18 cellular contexts compared by ENCODE assay signal in the genomic region with DNA sequence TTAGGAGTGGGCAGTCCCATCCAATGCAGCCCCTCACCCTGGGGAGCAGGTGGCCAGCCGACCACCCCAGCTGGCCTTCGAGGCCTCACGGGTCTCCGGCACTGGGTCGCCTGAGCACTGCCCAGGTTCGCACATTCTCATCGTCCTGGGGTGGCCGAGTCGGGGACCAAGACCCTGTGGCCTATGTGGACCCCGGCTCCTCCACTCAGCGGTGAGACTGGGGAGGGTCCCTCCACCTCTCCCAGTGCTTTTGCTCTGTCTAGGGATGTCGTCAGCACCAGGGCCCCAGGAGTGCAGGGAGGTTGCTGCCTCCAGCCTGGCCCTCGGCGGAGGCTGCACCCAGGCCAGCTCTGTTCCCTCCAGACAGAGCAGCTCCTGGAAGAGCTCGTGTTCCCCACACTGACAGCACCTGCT.
DNase-seq lines count a peak whose midpoint lies in the region; ATAC-seq and TF ChIP-seq lines count a peak whose summit lies in the region.
"Had no signal": no experiment of that assay in that cellular context is flagged by ENCODE, and none has a peak within 500 bp of the region (broad histone marks: within the 10 kb centered on the region; RNA-seq: fewer than 3 reads in every experiment).

No MANE protein-coding gene starts in this region.

- peaks cover 0 to 4% (median 0%) of the 10 kb centered on the region in 7 donors for H3K9me3 Mint-ChIP-seq in CD14-positive monocyte
- peaks cover 0 to 2% (median 0%) of the 10 kb centered on the region in 11 donors for H3K9me3 Mint-ChIP-seq in naive thymus-derived CD4-positive, alpha-beta T cell
- no peaks in the 10 kb centered on the region for H3K9me3 Mint-ChIP-seq in stimulated activated effector memory CD8-positive, alpha-beta T cell treated with anti-CD3 and anti-CD28 coated beads, Interleukin-12 subunit alpha, Interleukin-12 subunit beta, amount 100 ng/mL, for 72 hours
- H3K9me3 Mint-ChIP-seq: CD4-positive, CD25-positive, alpha-beta regulatory T cell had no signal

- H3K4me3 ChIP-seq in RWPE2 (ENCODE audit: severe bottlenecking) (no peak overlapping the region), smooth muscle cell (no peak overlapping the region)
- H3K4me3 ChIP-seq in naive thymus-derived CD4-positive, alpha-beta T cell (ENCODE audit: low read length), result no peak overlapping the region

- H3K79me2 ChIP-seq in smooth muscle cell (ENCODE audit: low read depth), result no peaks in the 10 kb centered on the region

- no peak overlapping the region for H3K27ac Mint-ChIP-seq in CD14-positive monocyte
- no peak overlapping the region for H3K27ac Mint-ChIP-seq in naive thymus-derived CD4-positive, alpha-beta T cell
- H3K27ac Mint-ChIP-seq in stimulated activated effector memory CD8-positive, alpha-beta T cell treated with anti-CD3 and anti-CD28 coated beads, Interleukin-12 subunit alpha, Interleukin-12 subunit beta, amount 100 ng/mL, for 72 hours, result no peak overlapping the region
- H3K27ac Mint-ChIP-seq: CD4-positive, CD25-positive, alpha-beta regulatory T cell had no signal

- H4K20me1 ChIP-seq in smooth muscle cell (ENCODE audit: low read depth), result no peaks in the 10 kb centered on the region

- H3K36me3 Mint-ChIP-seq in CD14-positive monocyte, result no peaks in the 10 kb centered on the region
- H3K36me3 Mint-ChIP-seq in naive thymus-derived CD4-positive, alpha-beta T cell, result peaks cover 0 to 3% (median 0%) of the 10 kb centered on the region in 5 donors
- H3K36me3 Mint-ChIP-seq in stimulated activated effector memory CD8-positive, alpha-beta T cell treated with anti-CD3 and anti-CD28 coated beads, Interleukin-12 subunit alpha, Interleukin-12 subunit beta, amount 100 ng/mL, for 72 hours, result no peaks in the 10 kb centered on the region
- H3K36me3 Mint-ChIP-seq: CD4-positive, CD25-positive, alpha-beta regulatory T cell had no signal

- H3F3A ChIP-seq in smooth muscle cell (ENCODE audit: low read depth), result no peaks in the 10 kb centered on the region

- H3K36me3 ChIP-seq in RWPE2 (ENCODE audit: low read depth) (no peaks in the 10 kb centered on the region), smooth muscle cell (ENCODE audit: low read depth) (no peaks in the 10 kb centered on the region)
- H3K36me3 ChIP-seq in naive thymus-derived CD4-positive, alpha-beta T cell (ENCODE audit: control insufficient read depth in 2 of 3, insufficient read depth in 3 of 3, low read length in 3 of 3), result no peaks in the 10 kb centered on the region

- intact Hi-C loops in CD14-positive monocyte (cut with micrococcal nuclease), result no loop called here
- intact Hi-C loops in naive thymus-derived CD4-positive, alpha-beta T cell (cut with micrococcal nuclease), result no loop called here

- H3K4me2 ChIP-seq in smooth muscle cell, result no peak overlapping the region

- ATAC-seq in RWPE2 (ENCODE audit: low read depth), result no peak
- ATAC-seq in naive thymus-derived CD4-positive, alpha-beta T cell, result peak; percentile 26
- ATAC-seq in stimulated activated effector memory CD8-positive, alpha-beta T cell treated with anti-CD3 and anti-CD28 coated beads, Interleukin-12 subunit alpha, Interleukin-12 subunit beta, amount 100 ng/mL, for 72 hours, result peak; percentile 17
- no peak for ATAC-seq in GM21717 (IDR thresholded peaks at IDR 0.05; ENCODE audit: unreplicated experiment)
- ATAC-seq: HCT116, Right ventricle myocardium inferior had no signal

- POLR2A ChIA-PET in naive thymus-derived CD4-positive, alpha-beta T cell (lab: Charles Lee), result no interaction called here

- H3K4me1 Mint-ChIP-seq in CD14-positive monocyte, result no peaks in the 10 kb centered on the region
- peaks cover 0 to 9% (median 2%) of the 10 kb centered on the region in 7 donors for H3K4me1 Mint-ChIP-seq in naive thymus-derived CD4-positive, alpha-beta T cell
- H3K4me1 Mint-ChIP-seq in stimulated activated effector memory CD8-positive, alpha-beta T cell treated with anti-CD3 and anti-CD28 coated beads, Interleukin-12 subunit alpha, Interleukin-12 subunit beta, amount 100 ng/mL, for 72 hours, result no peaks in the 10 kb centered on the region
- H3K4me1 Mint-ChIP-seq: CD4-positive, CD25-positive, alpha-beta regulatory T cell had no signal

- CTCF ChIA-PET in naive thymus-derived CD4-positive, alpha-beta T cell (lab: Charles Lee), result no interaction called here

- H3K9me3 ChIP-seq in RWPE2 (ENCODE audit: severe bottlenecking), result no peaks in the 10 kb centered on the region
- H3K9me3 ChIP-seq in naive thymus-derived CD4-positive, alpha-beta T cell (ENCODE audit: control insufficient read depth in 2 of 3, low read length in 3 of 3), result no peaks in the 10 kb centered on the region
- H3K9me3 ChIP-seq in smooth muscle cell (replicated peaks; ENCODE audit: low read depth), result no peaks in the 10 kb centered on the region
- H3K9me3 ChIP-seq: Caco-2 had no signal

- no peak for TF ChIP-seq CTCF in CD14-positive monocyte (IDR thresholded peaks at IDR 0.05)
- TF ChIP-seq CTCF in RWPE2 (IDR thresholded peaks at IDR 0.05; ENCODE audit: poor library complexity, severe bottlenecking), result no peak
- TF ChIP-seq CTCF in smooth muscle cell (IDR thresholded peaks at IDR 0.05; ENCODE audit: borderline replicate concordance, insufficient read depth, poor library complexity, severe bottlenecking), result no peak

- H3K4me3 Mint-ChIP-seq in CD14-positive monocyte, result no peak overlapping the region
- H3K4me3 Mint-ChIP-seq in naive thymus-derived CD4-positive, alpha-beta T cell, result no peak overlapping the region
- no peak overlapping the region for H3K4me3 Mint-ChIP-seq in stimulated activated effector memory CD8-positive, alpha-beta T cell treated with anti-CD3 and anti-CD28 coated beads, Interleukin-12 subunit alpha, Interleukin-12 subunit beta, amount 100 ng/mL, for 72 hours
- H3K4me3 Mint-ChIP-seq: CD4-positive, CD25-positive, alpha-beta regulatory T cell had no signal

- H3K27me3 ChIP-seq in RWPE2 (ENCODE audit: insufficient read depth, poor library complexity, severe bottlenecking), result no peaks in the 10 kb centered on the region
- no peaks in the 10 kb centered on the region for H3K27me3 ChIP-seq in naive thymus-derived CD4-positive, alpha-beta T cell (ENCODE audit: control insufficient read depth in 2 of 2, insufficient read depth in 2 of 2, low read length in 2 of 2)
- H3K27me3 ChIP-seq in smooth muscle cell (ENCODE audit: low read depth), result no peaks in the 10 kb centered on the region

- H3K27ac ChIP-seq in RWPE2 (ENCODE audit: poor library complexity, severe bottlenecking) (no peak overlapping the region), smooth muscle cell (ENCODE audit: low read depth) (no peak overlapping the region)
- H3K27ac ChIP-seq in naive thymus-derived CD4-positive, alpha-beta T cell (ENCODE audit: low read depth, low read length), result no peak overlapping the region
- H3K27ac ChIP-seq: HL-60 had no signal

- 87% methylated on average over 13 of the region's 15 CpGs for WGBS in smooth muscle cell (ENCODE audit: low lambda C conversion rate)

- no peak overlapping the region for H3K9ac ChIP-seq in smooth muscle cell (ENCODE audit: low read depth)

- H3K27me3 Mint-ChIP-seq in CD14-positive monocyte (ENCODE audit: low read depth in 3 of 3), result peaks cover 0 to 5% (median 3%) of the 10 kb centered on the region in 3 donors
- peaks cover 0 to 1% (median 0%) of the 10 kb centered on the region in 5 donors for H3K27me3 Mint-ChIP-seq in naive thymus-derived CD4-positive, alpha-beta T cell
- H3K27me3 Mint-ChIP-seq: CD4-positive, CD25-positive, alpha-beta regulatory T cell had no signal

- H3K4me1 ChIP-seq in RWPE2 (ENCODE audit: insufficient read depth, poor library complexity, severe bottlenecking), result no peaks in the 10 kb centered on the region
- H3K4me1 ChIP-seq in naive thymus-derived CD4-positive, alpha-beta T cell (ENCODE audit: control insufficient read depth in 2 of 2, insufficient read depth in 2 of 2, low read length in 2 of 2), result no peaks in the 10 kb centered on the region
- no peaks in the 10 kb centered on the region for H3K4me1 ChIP-seq in smooth muscle cell (ENCODE audit: low read depth)
- H3K4me1 ChIP-seq: Caco-2 had no signal

- DNase-seq in CD14-positive monocyte (ENCODE audit: low spot score) (peak; percentile 27), RWPE2 (ENCODE audit: low spot score) (peak; percentile 34), H4 (ENCODE audit: low spot score) (no peak), smooth muscle cell (lab: John Stamatoyannopoulos, UW; ENCODE audit: unreplicated experiment) (no peak)
- DNase-seq in naive thymus-derived CD4-positive, alpha-beta T cell, result no peak
- DNase-seq in stimulated activated effector memory CD8-positive, alpha-beta T cell treated with anti-CD3 and anti-CD28 coated beads, Interleukin-12 subunit alpha, Interleukin-12 subunit beta, amount 100 ng/mL, for 72 hours (ENCODE audit: low spot score in 2 of 2), result no peak
- DNase-seq: ACHN; AML-193; CD4-positive, CD25-positive, alpha-beta regulatory T cell; DMS153; NCI-H1105; NCI-H1694; NCI-H510A treated with DMSO at 0.1 percent for 48 hours had no signal

- H2AFZ ChIP-seq in smooth muscle cell (ENCODE audit: low read depth), result no peak overlapping the region

Comparison
In these comparisons a context has a peak if more than half of its experiments do, and no peak if none do; other contexts are left out.
1. DNase-seq: peak in CD14-positive monocyte (single experiment) and RWPE2 (single experiment); none in naive thymus-derived CD4-positive, alpha-beta T cell (0 of 9), stimulated activated effector memory CD8-positive, alpha-beta T cell treated with anti-CD3 and anti-CD28 coated beads, Interleukin-12 subunit alpha, Interleukin-12 subunit beta, amount 100 ng/mL, for 72 hours (0 of 2), H4 (single experiment) and smooth muscle cell (single experiment).
2. ATAC-seq: peak in naive thymus-derived CD4-positive, alpha-beta T cell (single experiment) and stimulated activated effector memory CD8-positive, alpha-beta T cell treated with anti-CD3 and anti-CD28 coated beads, Interleukin-12 subunit alpha, Interleukin-12 subunit beta, amount 100 ng/mL, for 72 hours (single experiment); none in RWPE2 (single experiment) and GM21717 (single experiment).